Comparison of ENCODE assay signal across 19 cellular contexts in genomic region chr6:37393530-37393929, GRCh38. TPM values are rescaled to one million over a fixed set of nuclear protein-coding genes. Genes with fewer than 3 reads are reported as not detected.
DNase-seq lines count a peak whose midpoint lies in the region; ATAC-seq, FAIRE-seq and TF ChIP-seq lines count a peak whose summit lies in the region.
"Had no signal": no experiment of that assay in that cellular context is flagged by ENCODE, and none has a peak within 500 bp of the region (broad histone marks: within the 10 kb centered on the region; RNA-seq: fewer than 3 reads in every experiment).

No MANE protein-coding gene starts in this region.

- ATAC-seq in activated T-cell treated with anti-CD3 and anti-CD28 coated beads, Interleukin-2, amount 50 U/mL, for 72 hours (replicated peaks in 1 of 2): no peak
- no peak for ATAC-seq in CD8-positive, alpha-beta T cell
- no peak for ATAC-seq in WTC11
- ATAC-seq in left lung: no peak

- intact Hi-C loops in CD8-positive, alpha-beta T cell (cut with DNase I, micrococcal nuclease): no loop called here
- intact Hi-C loops in left lung (cut with DNase I): no loop called here
- intact Hi-C loops in Caco-2 (cut with micrococcal nuclease; ENCODE audit: unreplicated experiment): no loop called here

- POLR2A ChIA-PET in CD8-positive, alpha-beta T cell (lab: Charles Lee): no interaction called here
- POLR2A ChIA-PET in WTC11 (lab: Charles Lee) (no interaction called here), Caco-2 (lab: Charles Lee) (no interaction called here)

- no peaks in the 10 kb centered on the region for H3K27me3 Mint-ChIP-seq in activated T-cell treated with anti-CD3 and anti-CD28 coated beads, Interleukin-2, amount 50 U/mL, for 24 hours
- H3K27me3 Mint-ChIP-seq in activated T-cell treated with anti-CD3 and anti-CD28 coated beads, Interleukin-2, amount 50 U/mL, for 72 hours (ENCODE audit: low read depth): no peaks in the 10 kb centered on the region
- H3K27me3 Mint-ChIP-seq in CD8-positive, alpha-beta T cell (ENCODE audit: low read depth): no peaks in the 10 kb centered on the region
- H3K27me3 Mint-ChIP-seq in WTC11 (ENCODE audit: low read depth) (no peaks in the 10 kb centered on the region), Caco-2 (ENCODE audit: insufficient read depth, unreplicated experiment) (no peaks in the 10 kb centered on the region)
- H3K27me3 Mint-ChIP-seq: CD8-positive, alpha-beta memory T cell had no signal

- H3K4me3 ChIP-seq in CD8-positive, alpha-beta T cell (ENCODE audit: low read depth, low read length): no peak overlapping the region
- H3K4me3 ChIP-seq in small intestine (ENCODE audit: low read depth in 1 of 2, low read length in 2 of 2) (no peak overlapping the region), left lung (no peak overlapping the region), Caco-2 (ENCODE audit: low read depth, low read length) (no peak overlapping the region)
- H3K4me3 ChIP-seq: GM23248, HAP-1 had no signal

- H3K36me3 ChIP-seq in CD8-positive, alpha-beta T cell (ENCODE audit: insufficient read depth, low read length): peaks cover 6% of the 10 kb centered on the region
- H3K36me3 ChIP-seq in small intestine (ENCODE audit: control insufficient read depth in 2 of 2, insufficient read depth in 2 of 2, low read length in 2 of 2) (peaks cover 4 to 14% of the 10 kb centered on the region in 2 donors), left lung (peaks cover 0 to 36% of the 10 kb centered on the region in 2 donors), Caco-2 (ENCODE audit: control insufficient read depth, insufficient read depth, low read length) (no peaks in the 10 kb centered on the region)

- no peak for DNase-seq in activated T-cell treated with anti-CD3 and anti-CD28 coated beads, Interleukin-2, amount 50 U/mL, for 24 hours
- no peak for DNase-seq in activated T-cell treated with anti-CD3 and anti-CD28 coated beads, Interleukin-2, amount 50 U/mL, for 72 hours
- no peak for DNase-seq in CD8-positive, alpha-beta T cell
- no peak for DNase-seq in WTC11 (ENCODE audit: low spot score)
- peak; percentile 20 for DNase-seq in small intestine
- DNase-seq in left lung: no peak
- no peak for DNase-seq in Caco-2
- DNase-seq: AML-193; CD8-positive, alpha-beta memory T cell; COR-L47; DMS79; GDM1; GM23248 had no signal

- H3K36me3 Mint-ChIP-seq in activated T-cell treated with anti-CD3 and anti-CD28 coated beads, Interleukin-2, amount 50 U/mL, for 24 hours (ENCODE audit: low read depth): peaks cover 21% of the 10 kb centered on the region
- H3K36me3 Mint-ChIP-seq in activated T-cell treated with anti-CD3 and anti-CD28 coated beads, Interleukin-2, amount 50 U/mL, for 72 hours (ENCODE audit: insufficient read depth in 2 of 2): peaks cover 0 to 1% of the 10 kb centered on the region in 2 donors
- peaks cover 26% of the 10 kb centered on the region for H3K36me3 Mint-ChIP-seq in CD8-positive, alpha-beta T cell
- H3K36me3 Mint-ChIP-seq in WTC11 (no peaks in the 10 kb centered on the region; the same call in 1 of the 2 replicates), Caco-2 (ENCODE audit: insufficient read depth, unreplicated experiment) (peaks cover 5% of the 10 kb centered on the region)

- no peak for TF ChIP-seq CTCF in CD8-positive, alpha-beta T cell (IDR thresholded peaks at IDR 0.05)
- TF ChIP-seq CTCF in WTC11 (IDR thresholded peaks at IDR 0.05): no peak
- no peak for TF ChIP-seq CTCF in left lung (IDR thresholded peaks at IDR 0.05)
- no peak for TF ChIP-seq CTCF in Caco-2 (IDR thresholded peaks at IDR 0.05; ENCODE audit: insufficient read depth in 1 of 2, low read depth in 1 of 2, low read length in 1 of 2, severe bottlenecking in 1 of 2, unreplicated experiment in 1 of 2)

- H3K4me1 Mint-ChIP-seq in activated T-cell treated with anti-CD3 and anti-CD28 coated beads, Interleukin-2, amount 50 U/mL, for 24 hours (ENCODE audit: low read depth): no peaks in the 10 kb centered on the region
- H3K4me1 Mint-ChIP-seq in activated T-cell treated with anti-CD3 and anti-CD28 coated beads, Interleukin-2, amount 50 U/mL, for 72 hours (ENCODE audit: low read depth): no peaks in the 10 kb centered on the region
- no peaks in the 10 kb centered on the region for H3K4me1 Mint-ChIP-seq in CD8-positive, alpha-beta T cell (ENCODE audit: low read depth)
- H3K4me1 Mint-ChIP-seq in WTC11 (no peaks in the 10 kb centered on the region), Caco-2 (ENCODE audit: low read depth, unreplicated experiment) (no peaks in the 10 kb centered on the region)
- H3K4me1 Mint-ChIP-seq: CD8-positive, alpha-beta memory T cell had no signal

- H3K4me1 ChIP-seq in CD8-positive, alpha-beta T cell (ENCODE audit: insufficient read depth, low read length): no peaks in the 10 kb centered on the region
- H3K4me1 ChIP-seq in small intestine (ENCODE audit: control insufficient read depth in 2 of 2, insufficient read depth in 1 of 2, low read depth in 1 of 2, low read length in 1 of 2) (no peaks in the 10 kb centered on the region), left lung (peaks cover 0 to 5% of the 10 kb centered on the region in 2 donors), Caco-2 (no peaks in the 10 kb centered on the region)
- H3K4me1 ChIP-seq: HAP-1 had no signal

- H3K9me3 Mint-ChIP-seq in activated T-cell treated with anti-CD3 and anti-CD28 coated beads, Interleukin-2, amount 50 U/mL, for 24 hours: no peaks in the 10 kb centered on the region
- H3K9me3 Mint-ChIP-seq in activated T-cell treated with anti-CD3 and anti-CD28 coated beads, Interleukin-2, amount 50 U/mL, for 72 hours: no peaks in the 10 kb centered on the region
- no peaks in the 10 kb centered on the region for H3K9me3 Mint-ChIP-seq in CD8-positive, alpha-beta T cell
- H3K9me3 Mint-ChIP-seq in WTC11 (no peaks in the 10 kb centered on the region), Caco-2 (ENCODE audit: unreplicated experiment) (no peaks in the 10 kb centered on the region)
- H3K9me3 Mint-ChIP-seq: CD8-positive, alpha-beta memory T cell had no signal

- no peak overlapping the region for H3K27ac ChIP-seq in CD8-positive, alpha-beta T cell (ENCODE audit: low read depth, low read length)
- H3K27ac ChIP-seq in small intestine (ENCODE audit: low read depth in 1 of 2, low read length in 1 of 2): no peak overlapping the region
- no peak overlapping the region for H3K27ac ChIP-seq in left lung
- H3K27ac ChIP-seq: C4-2B, GM23248 had no signal

- no TSS peak for BruUV-seq in Caco-2 (replicated peaks; lab: Mats Ljungman, UMichigan)

- CTCF ChIA-PET in CD8-positive, alpha-beta T cell (lab: Charles Lee): no interaction called here
- CTCF ChIA-PET in WTC11 (lab: Charles Lee) (no interaction called here), Caco-2 (lab: Charles Lee) (no interaction called here)

- H3K27ac Mint-ChIP-seq in activated T-cell treated with anti-CD3 and anti-CD28 coated beads, Interleukin-2, amount 50 U/mL, for 24 hours: peak overlapping the region; percentile 8
- no peak overlapping the region for H3K27ac Mint-ChIP-seq in activated T-cell treated with anti-CD3 and anti-CD28 coated beads, Interleukin-2, amount 50 U/mL, for 72 hours
- peak overlapping the region; percentile 6 for H3K27ac Mint-ChIP-seq in CD8-positive, alpha-beta T cell
- H3K27ac Mint-ChIP-seq in WTC11 (peak overlapping the region; percentile 2; the same call in 1 of the 2 replicates), Caco-2 (ENCODE audit: unreplicated experiment) (no peak overlapping the region)

- FAIRE-seq in small intestine (lab: Jason Lieb, UNC): no peak
- FAIRE-seq: A204.1, D721Med, GM12892, GM18507 had no signal

- H3K27me3 ChIP-seq in CD8-positive, alpha-beta T cell (ENCODE audit: insufficient read depth, low read length): no peaks in the 10 kb centered on the region
- H3K27me3 ChIP-seq in small intestine (ENCODE audit: control insufficient read depth in 2 of 2, insufficient read depth in 2 of 2, low read length in 2 of 2): no peaks in the 10 kb centered on the region
- H3K27me3 ChIP-seq in left lung: no peaks in the 10 kb centered on the region
- H3K27me3 ChIP-seq in Caco-2 (replicated peaks; ENCODE audit: control insufficient read depth, insufficient read depth, low read length): no peaks in the 10 kb centered on the region

- no peak overlapping the region for H3K4me3 Mint-ChIP-seq in activated T-cell treated with anti-CD3 and anti-CD28 coated beads, Interleukin-2, amount 50 U/mL, for 24 hours
- H3K4me3 Mint-ChIP-seq in activated T-cell treated with anti-CD3 and anti-CD28 coated beads, Interleukin-2, amount 50 U/mL, for 72 hours: no peak overlapping the region
- no peak overlapping the region for H3K4me3 Mint-ChIP-seq in CD8-positive, alpha-beta T cell
- no peak overlapping the region for H3K4me3 Mint-ChIP-seq in WTC11
- H3K4me3 Mint-ChIP-seq in Caco-2 (ENCODE audit: unreplicated experiment): no peak overlapping the region
- H3K4me3 Mint-ChIP-seq: CD8-positive, alpha-beta memory T cell had no signal

- no peaks in the 10 kb centered on the region for H3K9me3 ChIP-seq in CD8-positive, alpha-beta T cell (ENCODE audit: low read length)
- no peaks in the 10 kb centered on the region for H3K9me3 ChIP-seq in small intestine (ENCODE audit: control insufficient read depth, low read depth)
- H3K9me3 ChIP-seq in left lung: no peaks in the 10 kb centered on the region
- no peaks in the 10 kb centered on the region for H3K9me3 ChIP-seq in Caco-2
- H3K9me3 ChIP-seq: HAP-1 had no signal

TF ChIP-seq in WTC11, 78 proteins besides CTCF, POLR2A, EP300 and RAD21 (continues in another document):
- TF ChIP-seq NFYB (CRISPR knock-in tag; conservative IDR thresholded peaks at IDR 0.05; ENCODE audit: low read depth) (no peak), SMAD4 (CRISPR knock-in tag; IDR thresholded peaks at IDR 0.05) (no peak), NR1H2 (CRISPR knock-in tag; IDR thresholded peaks at IDR 0.05) (no peak), MYBL2 (CRISPR knock-in tag; IDR thresholded peaks at IDR 0.05) (no peak)

RNA-seq across cellular contexts. Expression of gene CMTR1, which starts 39.5 kb away (rescaled TPM):
- 10 to 100 TPM; 84.1 to 86.9 TPM for total RNA-seq in activated T-cell treated with anti-CD3 and anti-CD28 coated beads, Interleukin-2, amount 50 U/mL, for 72 hours
- 10 to 100 TPM; 74.8 to 79.5 TPM for total RNA-seq in CD8-positive, alpha-beta T cell
- total RNA-seq in WTC11 (2021) (33.3 to 38.6 TPM (median 35.8 TPM) in 3 replicates), left lung (10 to 100 TPM; 36.1 to 36.7 TPM), Caco-2 (2022) (40.0 and 40.8 TPM in 2 replicates)
- 10 to 100 TPM; 10.8 to 17.6 (median 12.3) TPM for polyA plus RNA-seq in small intestine

RNA-seq across cellular contexts. Expression of gene RNF8, which starts 39.7 kb away (rescaled TPM):
- 10 to 100 TPM; 19.3 to 24.7 TPM for total RNA-seq in activated T-cell treated with anti-CD3 and anti-CD28 coated beads, Interleukin-2, amount 50 U/mL, for 72 hours
- 1 to 10 TPM; 8.2 to 8.6 TPM for total RNA-seq in CD8-positive, alpha-beta T cell
- total RNA-seq in WTC11 (2021): 33.1 to 35.9 TPM (median 33.3 TPM) in 3 replicates
- polyA plus RNA-seq in small intestine: 10 to 100 TPM; 12.7 to 13.5 (median 13.3) TPM
- total RNA-seq in left lung: 10 to 100 TPM; 11.8 to 15.7 TPM
- total RNA-seq in Caco-2 (2022): 17.3 and 17.7 TPM in 2 replicates

Comparison
In these comparisons a context has a peak if more than half of its experiments do, and no peak if none do; other contexts are left out.
1. H3K27ac Mint-ChIP-seq: peak in activated T-cell treated with anti-CD3 and anti-CD28 coated beads, Interleukin-2, amount 50 U/mL, for 24 hours (single experiment), CD8-positive, alpha-beta T cell (single experiment) and WTC11 (single experiment); none in activated T-cell treated with anti-CD3 and anti-CD28 coated beads, Interleukin-2, amount 50 U/mL, for 72 hours (single experiment) and Caco-2 (single experiment).